1 cellular context compared by ENCODE assay signal in genomic region chr12:53727310-53728041, GRCh38.
TF ChIP-seq lines count a peak whose summit lies in the region.

Gene CALCOCO1, minus strand, starts transcription at chr12:53727452. Its CDS starts 2,210 bp downstream, at chr12:53725242.

TF ChIP-seq in K562, 482 proteins besides CTCF, POLR2A, EP300 and RAD21 (continued from another document):
- TF ChIP-seq CHD7 (IDR thresholded peaks at IDR 0.05; ENCODE audit: low read depth, low read length) (no peak), ZNF23 (CRISPR knock-in tag; IDR thresholded peaks at IDR 0.05) (no peak), E4F1 (CRISPR knock-in tag; IDR thresholded peaks at IDR 0.05; ENCODE audit: borderline replicate concordance) (0 out of 2 replicates have a peak, but pooled peaks have one; percentile 47), ZBTB43 (CRISPR knock-in tag; IDR thresholded peaks at IDR 0.05) (no peak; the same call in 1 of the 2 replicates), ZSCAN29 (IDR thresholded peaks at IDR 0.05) (no peak), HMGXB4 (CRISPR knock-in tag; IDR thresholded peaks at IDR 0.05) (no peak), MITF (IDR thresholded peaks at IDR 0.05) (no peak), ELF4 (CRISPR knock-in tag; IDR thresholded peaks at IDR 0.05) (peak; percentile 58; the same call in 1 of the 2 replicates), HSF4 (CRISPR knock-in tag; IDR thresholded peaks at IDR 0.05; ENCODE audit: borderline replicate concordance) (peak; percentile 43; the same call in 1 of the 2 replicates), CBX2 (IDR thresholded peaks at IDR 0.05; ENCODE audit: insufficient read depth, low read length, poor library complexity, severe bottlenecking) (no peak), ZFP91 (CRISPR knock-in tag; IDR thresholded peaks at IDR 0.05) (no peak), FOXJ2 (tag; IDR thresholded peaks at IDR 0.05) (peak; percentile 74; the same call in 1 of the 2 replicates), ARNT (IDR thresholded peaks at IDR 0.05) (peak in 1 of 2 experiments; percentile 85; a peak in 2 of 4 replicates), ZNF740 (CRISPR knock-in tag; IDR thresholded peaks at IDR 0.05) (no peak), ZNF740 (tag; IDR thresholded peaks at IDR 0.05) (no peak), FOXK2 (conservative IDR thresholded peaks at IDR 0.05 in 1 of 2, IDR thresholded peaks at IDR 0.05 in 1 of 2; ENCODE audit: low read depth in 2 of 2) (peak; percentile 94 to 97), L3MBTL2 (IDR thresholded peaks at IDR 0.05) (peak; percentile 84)
TF ChIP-seq in K562: peak in this region for 139.
